In genomic region chr3:171480526-171480925, GRCh38 we compare ENCODE assay signal across 1 cellular context.
TF ChIP-seq lines count a peak whose summit lies in the region.

No MANE protein-coding gene starts in this region.

TF ChIP-seq in WTC11, 78 proteins besides CTCF, POLR2A, EP300 and RAD21 (continued from another document):
- TF ChIP-seq, protein P1, sequence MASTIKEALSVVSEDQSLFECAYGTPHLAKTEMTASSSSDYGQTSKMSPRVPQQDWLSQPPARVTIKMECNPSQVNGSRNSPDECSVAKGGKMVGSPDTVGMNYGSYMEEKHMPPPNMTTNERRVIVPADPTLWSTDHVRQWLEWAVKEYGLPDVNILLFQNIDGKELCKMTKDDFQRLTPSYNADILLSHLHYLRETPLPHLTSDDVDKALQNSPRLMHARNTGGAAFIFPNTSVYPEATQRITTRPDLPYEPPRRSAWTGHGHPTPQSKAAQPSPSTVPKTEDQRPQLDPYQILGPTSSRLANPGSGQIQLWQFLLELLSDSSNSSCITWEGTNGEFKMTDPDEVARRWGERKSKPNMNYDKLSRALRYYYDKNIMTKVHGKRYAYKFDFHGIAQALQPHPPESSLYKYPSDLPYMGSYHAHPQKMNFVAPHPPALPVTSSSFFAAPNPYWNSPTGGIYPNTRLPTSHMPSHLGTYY (CRISPR knock-in tag; IDR thresholded peaks at IDR 0.05) = no peak
- TF ChIP-seq ZNF671 (CRISPR knock-in tag; IDR thresholded peaks at IDR 0.05) = no peak
- no peak for TF ChIP-seq MXD4 (CRISPR knock-in tag; IDR thresholded peaks at IDR 0.05; ENCODE audit: borderline replicate concordance)
- TF ChIP-seq ATF3 (CRISPR knock-in tag; conservative IDR thresholded peaks at IDR 0.05) = no peak
- no peak for TF ChIP-seq FOXP1 (CRISPR knock-in tag; IDR thresholded peaks at IDR 0.05; ENCODE audit: borderline replicate concordance)
- TF ChIP-seq, protein P2, sequence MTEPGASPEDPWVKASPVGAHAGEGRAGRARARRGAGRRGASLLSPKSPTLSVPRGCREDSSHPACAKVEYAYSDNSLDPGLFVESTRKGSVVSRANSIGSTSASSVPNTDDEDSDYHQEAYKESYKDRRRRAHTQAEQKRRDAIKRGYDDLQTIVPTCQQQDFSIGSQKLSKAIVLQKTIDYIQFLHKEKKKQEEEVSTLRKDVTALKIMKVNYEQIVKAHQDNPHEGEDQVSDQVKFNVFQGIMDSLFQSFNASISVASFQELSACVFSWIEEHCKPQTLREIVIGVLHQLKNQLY (CRISPR knock-in tag; IDR thresholded peaks at IDR 0.05) = no peak
- TF ChIP-seq NFYB (CRISPR knock-in tag; conservative IDR thresholded peaks at IDR 0.05; ENCODE audit: low read depth) = no peak
- TF ChIP-seq ESRRA (CRISPR knock-in tag; IDR thresholded peaks at IDR 0.05; ENCODE audit: borderline replicate concordance) = no peak
